Comparison of ENCODE assay signal across 9 cellular contexts in genomic region chrX:44012484-44013096, GRCh38. TPM values are rescaled to one million over a fixed set of nuclear protein-coding genes. Genes with fewer than 3 reads are reported as not detected.
A peak's percentile ranks its signal among the peaks of the same experiment; 100 is the strongest.
DNase-seq lines count a peak whose midpoint lies in the region; ATAC-seq and TF ChIP-seq lines count a peak whose summit lies in the region.
"Had no signal": no experiment of that assay in that cellular context is flagged by ENCODE, and none has a peak within 500 bp of the region (broad histone marks: within the 10 kb centered on the region; RNA-seq: fewer than 3 reads in every experiment).

No MANE protein-coding gene starts in this region.

- H3F3A ChIP-seq in smooth muscle cell (ENCODE audit: low read depth): no peaks in the 10 kb centered on the region

- H4K20me1 ChIP-seq in OCI-LY3 (ENCODE audit: insufficient read depth, low read length) (no peaks in the 10 kb centered on the region), smooth muscle cell (ENCODE audit: low read depth) (no peaks in the 10 kb centered on the region)

- H3K9me3 ChIP-seq in OCI-LY3 (ENCODE audit: insufficient read depth, low read length): no peaks in the 10 kb centered on the region
- H3K9me3 ChIP-seq in mucosa of descending colon: no peaks in the 10 kb centered on the region
- no peaks in the 10 kb centered on the region for H3K9me3 ChIP-seq in testis
- H3K9me3 ChIP-seq in smooth muscle cell (replicated peaks; ENCODE audit: low read depth): no peaks in the 10 kb centered on the region

- H3K27ac Mint-ChIP-seq in CD14-positive monocyte: peak overlapping the region; percentile 77 to 92 (median 85)
- H3K27ac Mint-ChIP-seq in activated naive CD8-positive, alpha-beta T cell treated with anti-CD3 and anti-CD28 coated beads for 36 hours: no peak overlapping the region
- H3K27ac Mint-ChIP-seq: activated naive CD8-positive, alpha-beta T cell had no signal

- H3K79me2 ChIP-seq in OCI-LY3 (ENCODE audit: low read length) (no peaks in the 10 kb centered on the region), smooth muscle cell (ENCODE audit: low read depth) (no peaks in the 10 kb centered on the region)

- H3K4me1 Mint-ChIP-seq in CD14-positive monocyte: peaks cover 25% of the 10 kb centered on the region
- H3K4me1 Mint-ChIP-seq in activated naive CD8-positive, alpha-beta T cell treated with anti-CD3 and anti-CD28 coated beads for 36 hours: peaks cover 4% of the 10 kb centered on the region

- no peaks in the 10 kb centered on the region for H3K27me3 ChIP-seq in OCI-LY3 (ENCODE audit: low read depth, low read length)
- no peaks in the 10 kb centered on the region for H3K27me3 ChIP-seq in testis
- H3K27me3 ChIP-seq in smooth muscle cell (ENCODE audit: low read depth): no peaks in the 10 kb centered on the region
- H3K27me3 ChIP-seq in H7 (ENCODE audit: control insufficient read depth, insufficient read depth, low read length): no peaks in the 10 kb centered on the region

- H3K27me3 Mint-ChIP-seq in CD14-positive monocyte (ENCODE audit: low read depth in 3 of 3): peaks cover 0 to 17% (median 0%) of the 10 kb centered on the region in 3 donors
- H3K27me3 Mint-ChIP-seq in activated naive CD8-positive, alpha-beta T cell treated with anti-CD3 and anti-CD28 coated beads for 36 hours: no peaks in the 10 kb centered on the region
- H3K27me3 Mint-ChIP-seq: activated naive CD8-positive, alpha-beta T cell had no signal

- 47 to 67% methylated on average over 4 of the region's 4 CpGs for WGBS in testis, 2 donors
- 66% methylated on average over 4 of the region's 4 CpGs for WGBS in smooth muscle cell (ENCODE audit: low lambda C conversion rate)

- ATAC-seq in mucosa of descending colon: peak; percentile 50

- no peak for TF ChIP-seq POLR2A in testis (IDR thresholded peaks at IDR 0.05)

- peaks cover 0 to 7% (median 3%) of the 10 kb centered on the region in 7 donors for H3K9me3 Mint-ChIP-seq in CD14-positive monocyte
- no peaks in the 10 kb centered on the region for H3K9me3 Mint-ChIP-seq in activated naive CD8-positive, alpha-beta T cell treated with anti-CD3 and anti-CD28 coated beads for 36 hours

- DNase-seq in CD14-positive monocyte (ENCODE audit: low spot score) (peak; percentile 91), mucosa of descending colon (peak; percentile 3 to 45 (median 7)), testis (peak; percentile 16), smooth muscle cell (lab: John Stamatoyannopoulos, UW; ENCODE audit: unreplicated experiment) (no peak), H7 (no peak), HuH-7.5 (ENCODE audit: low spot score) (no peak)
- peak; percentile 37 for DNase-seq in activated naive CD8-positive, alpha-beta T cell treated with anti-CD3 and anti-CD28 coated beads for 36 hours

- H3K4me3 ChIP-seq in OCI-LY3 (ENCODE audit: low read length) (no peak overlapping the region), mucosa of descending colon (no peak overlapping the region), testis (no peak overlapping the region), smooth muscle cell (no peak overlapping the region), H7 (ENCODE audit: insufficient read depth, low read depth, low read length) (no peak overlapping the region)

- peaks cover 7% of the 10 kb centered on the region for H3K4me1 ChIP-seq in OCI-LY3 (ENCODE audit: low read length)
- H3K4me1 ChIP-seq in mucosa of descending colon (ENCODE audit: low read depth): no peaks in the 10 kb centered on the region
- H3K4me1 ChIP-seq in testis: no peaks in the 10 kb centered on the region
- no peaks in the 10 kb centered on the region for H3K4me1 ChIP-seq in smooth muscle cell (ENCODE audit: low read depth)

- H3K4me3 Mint-ChIP-seq in CD14-positive monocyte: peak overlapping the region in 1 of 2 donors; percentile 55
- H3K4me3 Mint-ChIP-seq in activated naive CD8-positive, alpha-beta T cell treated with anti-CD3 and anti-CD28 coated beads for 36 hours: no peak overlapping the region
- H3K4me3 Mint-ChIP-seq: activated naive CD8-positive, alpha-beta T cell had no signal

- H2AFZ ChIP-seq in OCI-LY3 (ENCODE audit: low read depth, low read length) (no peak overlapping the region), smooth muscle cell (ENCODE audit: low read depth) (no peak overlapping the region)

- peak overlapping the region; percentile 32; the same call in 1 of the 2 replicates for H3K4me2 ChIP-seq in OCI-LY3 (ENCODE audit: low read length)
- H3K4me2 ChIP-seq in smooth muscle cell: no peak overlapping the region

- H3K27ac ChIP-seq in OCI-LY3 (ENCODE audit: low read length) (no peak overlapping the region), testis (no peak overlapping the region), smooth muscle cell (ENCODE audit: low read depth) (no peak overlapping the region)

- no peak for TF ChIP-seq CTCF in CD14-positive monocyte (IDR thresholded peaks at IDR 0.05)
- TF ChIP-seq CTCF in OCI-LY3 (IDR thresholded peaks at IDR 0.05; ENCODE audit: low read depth, low read length): no peak
- no peak for TF ChIP-seq CTCF in mucosa of descending colon (IDR thresholded peaks at IDR 0.05)
- TF ChIP-seq CTCF in testis (IDR thresholded peaks at IDR 0.05): no peak
- TF ChIP-seq CTCF in smooth muscle cell (IDR thresholded peaks at IDR 0.05; ENCODE audit: borderline replicate concordance, insufficient read depth, poor library complexity, severe bottlenecking): no peak

- H3K9ac ChIP-seq in OCI-LY3 (ENCODE audit: low read length): no peak overlapping the region
- no peak overlapping the region for H3K9ac ChIP-seq in smooth muscle cell (ENCODE audit: low read depth)

- no peaks in the 10 kb centered on the region for H3K36me3 Mint-ChIP-seq in CD14-positive monocyte
- no peaks in the 10 kb centered on the region for H3K36me3 Mint-ChIP-seq in activated naive CD8-positive, alpha-beta T cell treated with anti-CD3 and anti-CD28 coated beads for 36 hours
- H3K36me3 Mint-ChIP-seq: activated naive CD8-positive, alpha-beta T cell had no signal

- intact Hi-C loops in CD14-positive monocyte (cut with micrococcal nuclease) (loop anchor here in 1 of 2 donors (5.0 to 10.0 kb wide), 2 partner anchors 48 to 860 kb away; partner anchors contain the start of gene KDM6A), mucosa of descending colon (cut with DNase I, micrococcal nuclease) (no loop called here), testis (cut with DNase I; ENCODE audit: low total_unique reads) (no loop called here)

- H3K36me3 ChIP-seq in OCI-LY3 (replicated peaks; ENCODE audit: low read depth, low read length) (no peaks in the 10 kb centered on the region), mucosa of descending colon (ENCODE audit: low read depth) (no peaks in the 10 kb centered on the region), testis (ENCODE audit: low read depth, missing control alignments) (no peaks in the 10 kb centered on the region), smooth muscle cell (ENCODE audit: low read depth) (no peaks in the 10 kb centered on the region), H7 (replicated peaks; ENCODE audit: control insufficient read depth, insufficient read depth, low read length) (no peaks in the 10 kb centered on the region)

RNA-seq across cellular contexts. Expression of gene NDP, which starts 39.4 kb away (rescaled TPM):
- polyA plus RNA-seq in CD14-positive monocyte (not detected), testis (ENCODE audit: insufficient read depth, low read depth, low replicate concordance) (1.8 TPM), smooth muscle cell (0.33 and 0.88 TPM in 2 replicates)
- total RNA-seq in activated naive CD8-positive, alpha-beta T cell treated with anti-CD3 and anti-CD28 coated beads for 36 hours: not detected
- total RNA-seq in mucosa of descending colon (not detected), testis (1 to 10 TPM in 1 of 2 donors, under 1 TPM in 1; 0.55 to 1.3 TPM), smooth muscle cell (1.5 and 1.6 TPM in 2 replicates)
- total RNA-seq in H7 (2014; rRNA removed; shearing (Covaris generic)): not detected in 2 replicates

Comparison
In these comparisons a context has a peak if more than half of its experiments do, and no peak if none do; other contexts are left out.
1. DNase-seq: peak in CD14-positive monocyte (single experiment), activated naive CD8-positive, alpha-beta T cell treated with anti-CD3 and anti-CD28 coated beads for 36 hours (single experiment), mucosa of descending colon (3 of 3) and testis (single experiment); none in smooth muscle cell (single experiment), H7 (single experiment) and HuH-7.5 (single experiment).